Comparison of ENCODE assay signal across 8 cellular contexts in genomic region chr17:43694081-43694870, GRCh38. TPM values are rescaled to one million over a fixed set of nuclear protein-coding genes. Genes with fewer than 3 reads are reported as not detected.
DNase-seq lines count a peak whose midpoint lies in the region; ATAC-seq, FAIRE-seq and TF ChIP-seq lines count a peak whose summit lies in the region.

No MANE protein-coding gene starts in this region.

- H3K27ac Mint-ChIP-seq in HFFc6 = no peak overlapping the region

- peak; percentile 98 for TF ChIP-seq CTCF in HFFc6 (IDR thresholded peaks at IDR 0.05)
- TF ChIP-seq CTCF in kidney (IDR thresholded peaks at IDR 0.05; ENCODE audit: borderline replicate concordance, extremely low read depth, insufficient read depth) = peak; percentile 99

- peak; percentile 89 to 90 for ATAC-seq in activated CD4-positive, CD25-positive, alpha-beta regulatory T cell treated with anti-CD3 and anti-CD28 coated beads, Interleukin-2, amount 50 U/mL, for 24 hours
- ATAC-seq in GM21367 (IDR thresholded peaks at IDR 0.05; ENCODE audit: unreplicated experiment) = no peak

- intact Hi-C loops in kidney (cut with DNase I) = no loop called here

- peaks cover 0 to 3% of the 10 kb centered on the region in 2 donors for H3K4me1 ChIP-seq in kidney (ENCODE audit: control insufficient read depth in 1 of 2, insufficient read depth in 1 of 2, low read depth in 1 of 2, low read length in 2 of 2)

- H3K4me3 Mint-ChIP-seq in HFFc6 = no peak overlapping the region

- peaks cover 12% of the 10 kb centered on the region for H3K27me3 Mint-ChIP-seq in HFFc6 (ENCODE audit: insufficient read depth)

- H3K4me1 Mint-ChIP-seq in HFFc6 (ENCODE audit: low read depth) = peaks cover 17% of the 10 kb centered on the region

- H3K9ac ChIP-seq in kidney (ENCODE audit: low read length in 2 of 2) = no peak overlapping the region

- no peaks in the 10 kb centered on the region for H3K9me3 ChIP-seq in kidney (ENCODE audit: control insufficient read depth in 1 of 2, low read length in 2 of 2)

- H3K27ac ChIP-seq in kidney (ENCODE audit: low read depth in 2 of 2, low read length in 2 of 2) = no peak overlapping the region

- no peaks in the 10 kb centered on the region for H3K36me3 ChIP-seq in kidney (ENCODE audit: control insufficient read depth in 1 of 2, insufficient read depth in 2 of 2, low read length in 2 of 2)

- no peaks in the 10 kb centered on the region for H3K9me3 Mint-ChIP-seq in HFFc6

- H3K36me3 Mint-ChIP-seq in HFFc6 (ENCODE audit: low read depth) = no peaks in the 10 kb centered on the region

- no peak for FAIRE-seq in kidney (lab: Jason Lieb, UNC)

- DNase-seq in C1 segment of cervical spinal cord (lab: John Stamatoyannopoulos, UW) (peak in 12 of 14 donors; percentile 9 to 60 (median 28)), HFFc6 (peak; percentile 68), NCI-H345 (lab: John Stamatoyannopoulos, UW) (peak; percentile 83), cerebellar cortex (ENCODE audit: low spot score) (peak; percentile 93), kidney (peak; percentile 83)
- DNase-seq in stimulated activated CD4-positive, alpha-beta T cell treated with anti-CD3 and anti-CD28 coated beads, Interleukin-2, amount 100 ng/mL, for 4 hours (ENCODE audit: low read depth) = peak; percentile 66

- no peak overlapping the region for H3K4me3 ChIP-seq in kidney (ENCODE audit: low read length in 2 of 2)

RNA-seq across cellular contexts. Expression of gene MEOX1, which starts 32.6 kb away (rescaled TPM):
- not detected for total RNA-seq in HFFc6 (2021; fragmentation: NEBNext Ultra II Directional; extraction: Animal tissue kit (Norgen Biotek cat#: 25700))
- 1.4 TPM for total RNA-seq in kidney
- polyA plus RNA-seq in kidney (ENCODE audit: insufficient read depth, low read depth, low replicate concordance) = not detected

Comparison
In these comparisons a context has a peak if more than half of its experiments do, and no peak if none do; other contexts are left out.
1. DNase-seq: peak in every context shown above with its lines; median percentile 93 in cerebellar cortex; 83 in NCI-H345; 83 in kidney; 68 in HFFc6; 66 in stimulated activated CD4-positive, alpha-beta T cell treated with anti-CD3 and anti-CD28 coated beads, Interleukin-2, amount 100 ng/mL, for 4 hours; 28 in C1 segment of cervical spinal cord.